ENCODE assay signal across 8 cellular contexts in the genomic region with DNA sequence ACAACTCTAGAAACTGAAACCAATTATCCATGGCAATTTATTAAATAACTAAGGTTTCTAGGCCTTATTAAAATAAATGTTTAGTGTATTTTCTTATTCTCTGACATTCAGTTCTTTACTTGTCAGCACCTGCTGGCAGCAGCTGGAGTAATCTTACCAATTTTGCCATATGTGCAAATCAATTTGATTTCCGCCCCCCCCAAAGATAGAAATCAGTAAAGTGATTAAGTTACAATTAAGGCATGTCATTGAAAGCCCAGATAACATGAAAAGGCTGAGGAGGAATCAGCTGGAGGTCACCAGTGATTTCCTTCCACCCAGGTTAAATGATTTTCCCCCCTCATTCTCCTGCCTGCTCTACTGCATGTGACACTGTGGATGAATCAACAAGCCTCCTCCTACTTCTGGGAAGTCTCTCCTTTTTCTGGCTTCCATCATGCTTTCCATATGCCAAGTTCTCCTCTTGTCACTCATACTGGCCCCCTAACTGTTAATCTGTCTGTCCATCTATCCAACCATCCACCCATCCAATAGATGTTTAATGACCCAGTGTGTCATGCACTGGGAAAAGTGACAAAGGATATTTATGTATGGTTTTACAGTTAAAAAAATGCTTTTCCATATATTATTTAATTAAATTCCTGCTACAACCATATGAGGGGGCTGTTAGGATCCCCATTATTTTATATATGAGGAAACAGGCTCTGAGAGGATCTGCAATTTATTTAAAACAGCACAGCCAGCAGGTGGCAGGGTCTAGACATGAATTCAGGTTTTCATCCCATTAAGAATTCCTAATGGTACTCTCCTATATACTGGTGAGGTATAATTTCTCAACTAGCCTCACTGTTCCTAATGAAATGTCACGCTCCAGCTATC.
A peak's percentile ranks its signal among the peaks of the same experiment; 100 is the strongest.
DNase-seq lines count a peak whose midpoint lies in the region; ATAC-seq and TF ChIP-seq lines count a peak whose summit lies in the region.

No MANE protein-coding gene starts in this region.

- H3K36me3 ChIP-seq in PC-3 (ENCODE audit: low read depth, low read length) (no peaks in the 10 kb centered on the region), lower lobe of right lung (no peaks in the 10 kb centered on the region), vagina (no peaks in the 10 kb centered on the region)

- no peaks in the 10 kb centered on the region for H3K27me3 ChIP-seq in PC-3 (ENCODE audit: low read length)
- H3K27me3 ChIP-seq in lower lobe of right lung (ENCODE audit: low read depth), result no peaks in the 10 kb centered on the region
- H3K27me3 ChIP-seq in vagina, result no peaks in the 10 kb centered on the region

- CTCF ChIA-PET in PC-3 (lab: Charles Lee), result interaction anchor here (0.6 to 1.7 kb wide), 9 partner anchors 10 to 283 kb away, joined by 3 to 14 read pairs (median 5); no protein-coding TSS in a partner anchor

- DNase-seq in COR-L47 (lab: John Stamatoyannopoulos, UW) (peak; percentile 73), HPDE6-E6E7 (ENCODE audit: extremely low spot score) (peak; percentile 47), PC-3 (peak; percentile 85), choroid plexus epithelial cell (ENCODE audit: low read depth) (peak; percentile 79), lower lobe of right lung (no peak), vagina (ENCODE audit: extremely low spot score in 2 of 2) (no peak), retina (no peak)

- no peaks in the 10 kb centered on the region for H3K9me2 ChIP-seq in PC-3 (replicated peaks; ENCODE audit: low read length)

- H3K4me2 ChIP-seq in PC-3 (ENCODE audit: low read length), result no peak overlapping the region

- intact Hi-C loops in PC-3 (cut with micrococcal nuclease), result loop anchor here (1.0 to 5.0 kb wide), 6 partner anchors 70 to 392 kb away; no protein-coding TSS in a partner anchor
- intact Hi-C loops in lower lobe of right lung (cut with DNase I), result no loop called here
- intact Hi-C loops in vagina (cut with DNase I), result loop anchor here (5.0 kb wide), 1 partner anchor 282 kb away; no protein-coding TSS in a partner anchor

- TF ChIP-seq CTCF in PC-3 (conservative IDR thresholded peaks at IDR 0.05; ENCODE audit: low read depth, low read length) (peak; percentile 97), choroid plexus epithelial cell (conservative IDR thresholded peaks at IDR 0.05; ENCODE audit: low read depth, low read length) (peak; percentile 71), lower lobe of right lung (IDR thresholded peaks at IDR 0.05) (peak; percentile 59), vagina (IDR thresholded peaks at IDR 0.05) (peak; percentile 17 to 75 (median 19))

- H4K20me1 ChIP-seq in PC-3 (ENCODE audit: low read length), result no peaks in the 10 kb centered on the region

- H3K9me3 ChIP-seq in PC-3 (ENCODE audit: low read length), result no peaks in the 10 kb centered on the region
- H3K9me3 ChIP-seq in lower lobe of right lung, result no peaks in the 10 kb centered on the region
- no peaks in the 10 kb centered on the region for H3K9me3 ChIP-seq in vagina

- H3K4me1 ChIP-seq in PC-3 (ENCODE audit: insufficient read depth, low read length), result no peaks in the 10 kb centered on the region; the same call in 1 of the 2 replicates
- H3K4me1 ChIP-seq in lower lobe of right lung, result peaks cover 12% of the 10 kb centered on the region
- H3K4me1 ChIP-seq in vagina, result peaks cover 16% of the 10 kb centered on the region

- H3K79me2 ChIP-seq in PC-3 (ENCODE audit: low read length), result no peaks in the 10 kb centered on the region

- H2AFZ ChIP-seq in PC-3 (ENCODE audit: low read length), result no peak overlapping the region

- H3F3A ChIP-seq in PC-3 (ENCODE audit: low read length, unreplicated experiment), result no peaks in the 10 kb centered on the region

- BruUV-seq in PC-3 (replicated peaks; lab: Mats Ljungman, UMichigan), result no TSS peak

- no peak overlapping the region for H3K9ac ChIP-seq in PC-3 (ENCODE audit: low read length)

- H3K4me3 ChIP-seq in PC-3 (ENCODE audit: low read length), result no peak overlapping the region
- H3K4me3 ChIP-seq in choroid plexus epithelial cell (ENCODE audit: low read depth, low read length), result no peak overlapping the region
- H3K4me3 ChIP-seq in lower lobe of right lung, result no peak overlapping the region
- no peak overlapping the region for H3K4me3 ChIP-seq in vagina

- ATAC-seq in PC-3, result peak; percentile 80
- peak; percentile 65 to 81 for ATAC-seq in lower lobe of right lung
- no peak for ATAC-seq in HG02885 (IDR thresholded peaks at IDR 0.05; ENCODE audit: poor library complexity, unreplicated experiment)

- no peak for TF ChIP-seq POLR2A in vagina (IDR thresholded peaks at IDR 0.05)

- H3K27ac ChIP-seq in PC-3 (ENCODE audit: low read length) (no peak overlapping the region), lower lobe of right lung (no peak overlapping the region), vagina (peak overlapping the region; percentile 36)

- POLR2A ChIA-PET in PC-3 (lab: Charles Lee; ENCODE audit: unreplicated experiment), result interaction anchor here (0.6 kb wide), 1 partner anchor 135 kb away, joined by 4 read pairs; no protein-coding TSS in a partner anchor

Comparison
In these comparisons a context has a peak if more than half of its experiments do, and no peak if none do; other contexts are left out.
1. DNase-seq: peak in COR-L47 (single experiment), HPDE6-E6E7 (single experiment), PC-3 (single experiment) and choroid plexus epithelial cell (single experiment); none in lower lobe of right lung (single experiment), vagina (0 of 2) and retina (single experiment).
2. CTCF ChIP-seq: peak in every context shown above with its lines; median percentile 97 in PC-3; 71 in choroid plexus epithelial cell; 59 in lower lobe of right lung; 19 in vagina.